In genomic region chr1:180133193-180133592, GRCh38 we compare ENCODE assay signal across 26 cellular contexts.
"Had no signal": no experiment of that assay in that cellular context is flagged by ENCODE, and none has a peak within 500 bp of the region (broad histone marks: within the 10 kb centered on the region; RNA-seq: fewer than 3 reads in every experiment).

No MANE protein-coding gene starts in this region.

- H3K4me1 ChIP-seq: esophagus muscularis mucosa, gastroesophageal sphincter, heart left ventricle, prostate gland, right atrium auricular region, sigmoid colon, tibial nerve had no signal

- H3K36me3 ChIP-seq: esophagus muscularis mucosa, gastroesophageal sphincter, heart left ventricle, prostate gland, right atrium auricular region, sigmoid colon, spleen, thoracic aorta, tibial nerve, upper lobe of left lung had no signal

- H3K4me3 ChIP-seq: coronary artery, esophagus muscularis mucosa, gastroesophageal sphincter, heart left ventricle, mucosa of descending colon, prostate gland, right atrium auricular region, sigmoid colon, thoracic aorta, tibial nerve, upper lobe of left lung had no signal

- H3K27me3 ChIP-seq: foreskin keratinocyte, heart left ventricle, right atrium auricular region, sigmoid colon, tibial nerve, upper lobe of left lung had no signal

- DNase-seq: dermis blood vessel endothelial cell; effector memory CD4-positive, alpha-beta T cell; foreskin keratinocyte; heart left ventricle; hippocampal formation; kidney glomerular epithelial cell; left colon; mesenchymal stem cell; mucosa of descending colon; naive B cell; nucleus accumbens; sigmoid colon; spleen; stimulated activated CD4-positive, alpha-beta T cell treated with anti-CD3 and anti-CD28 coated beads, Interleukin-4, amount 100 ng/mL, for 4 hours; stimulated activated naive CD8-positive, alpha-beta T cell treated with anti-CD3 and anti-CD28 coated beads, Interleukin-15, Interleukin-2, amounts not matched to agents 100 U/mL and 50 U/mL, for 24 hours; substantia nigra; upper lobe of left lung had no signal

- ATAC-seq: foreskin keratinocyte; gastroesophageal sphincter; heart left ventricle; left colon; mucosa of descending colon; natural killer cell treated with Interleukin-12 subunit alpha and Interleukin-12 subunit beta and Interleukin-15 and Interleukin-18, amount 100 ng/mL, for 72 hours; stimulated activated memory B cell treated with anti-CD40 and anti-IgM and Interleukin-4, amounts not matched to agents 10 μg/mL and 1 μg/mL and 100 μg/mL, for 72 hours; stimulated activated naive CD8-positive, alpha-beta T cell treated with anti-CD3 and anti-CD28 coated beads, Interleukin-15, Interleukin-2, amounts not matched to agents 100 U/mL and 50 U/mL, for 24 hours had no signal

- H3K9me3 ChIP-seq: esophagus muscularis mucosa, gastroesophageal sphincter, mucosa of descending colon, prostate gland, sigmoid colon, thoracic aorta, tibial nerve, upper lobe of left lung had no signal

- H3K27ac ChIP-seq: coronary artery, esophagus muscularis mucosa, foreskin keratinocyte, gastroesophageal sphincter, heart left ventricle, prostate gland, right atrium auricular region, sigmoid colon, thoracic aorta, tibial nerve had no signal
